ENCODE assay signal across 24 cellular contexts in genomic region chr3:178785961-178786360, GRCh38.
"Had no signal": no experiment of that assay in that cellular context is flagged by ENCODE, and none has a peak within 500 bp of the region (broad histone marks: within the 10 kb centered on the region; RNA-seq: fewer than 3 reads in every experiment).

No MANE protein-coding gene starts in this region.

- H3K27ac ChIP-seq: ascending aorta, breast epithelium, colonic mucosa, dorsolateral prefrontal cortex, esophagus squamous epithelium, spleen, upper lobe of left lung, WERI-Rb-1 had no signal

- H3K9me3 ChIP-seq: colonic mucosa, esophagus squamous epithelium, upper lobe of left lung had no signal

- H3K4me3 ChIP-seq: ascending aorta, breast epithelium, colonic mucosa, dorsolateral prefrontal cortex, esophagus squamous epithelium, lung, spleen, upper lobe of left lung had no signal

- H3K27ac Mint-ChIP-seq: activated naive CD4-positive, alpha-beta T cell treated with anti-CD3 and anti-CD28 coated beads, Interleukin-2, amount 50 U/mL, for 72 hours; activated T-helper 17 cell treated with anti-CD3 and anti-CD28 coated beads, Interleukin-2, amount 50 U/mL, for 72 hours; effector memory CD8-positive, alpha-beta T cell; mesothelial cell of epicardium; naive thymus-derived CD8-positive, alpha-beta T cell; T-cell; T-helper 2 cell treated with Interferon-gamma antibody and Interleukin-4, amounts not matched to agents 5 μg/mL and 100 μg/mL, for 36 hours had no signal

- H3K27me3 Mint-ChIP-seq: effector memory CD8-positive, alpha-beta T cell had no signal

- H3K4me1 ChIP-seq: ascending aorta, breast epithelium, colonic mucosa, esophagus squamous epithelium, spleen, upper lobe of left lung had no signal

- H3K36me3 ChIP-seq: ascending aorta, breast epithelium, colonic mucosa, esophagus squamous epithelium, spleen, upper lobe of left lung, WERI-Rb-1 had no signal

- H3K36me3 Mint-ChIP-seq: T-cell had no signal

- H3K4me1 Mint-ChIP-seq: activated T-helper 17 cell treated with anti-CD3 and anti-CD28 coated beads, Interleukin-2, amount 50 U/mL, for 72 hours; mesothelial cell of epicardium; naive thymus-derived CD8-positive, alpha-beta T cell; T-cell had no signal

- FAIRE-seq: endothelial cell of umbilical vein had no signal

- H3K4me3 Mint-ChIP-seq: activated T-helper 17 cell treated with anti-CD3 and anti-CD28 coated beads, Interleukin-2, amount 50 U/mL, for 72 hours; effector memory CD8-positive, alpha-beta T cell; mesothelial cell of epicardium; naive thymus-derived CD8-positive, alpha-beta T cell; T-cell; T-helper 2 cell treated with Interferon-gamma antibody and Interleukin-4, amounts not matched to agents 5 μg/mL and 100 μg/mL, for 36 hours had no signal

- ATAC-seq: activated naive CD4-positive, alpha-beta T cell treated with anti-CD3 and anti-CD28 coated beads, Interleukin-2, amount 50 U/mL, for 72 hours; activated T-helper 17 cell treated with anti-CD3 and anti-CD28 coated beads, Interleukin-2, amount 50 U/mL, for 72 hours; effector memory CD8-positive, alpha-beta T cell; left lobe of liver; naive thymus-derived CD8-positive, alpha-beta T cell; T-cell had no signal

- H3K9me3 Mint-ChIP-seq: T-helper 2 cell treated with Interferon-gamma antibody and Interleukin-4, amounts not matched to agents 5 μg/mL and 100 μg/mL, for 36 hours had no signal

- DNase-seq: activated CD4-positive, alpha-beta T cell treated with anti-CD3 and anti-CD28 coated beads, Interleukin-2, amount 50 U/mL, for 1 hour; activated CD4-positive, CD25-positive, alpha-beta regulatory T cell treated with anti-CD3 and anti-CD28 coated beads, Interleukin-2, amount 50 U/mL, for 72 hours; activated T-cell treated with anti-CD3 and anti-CD28 coated beads, Interleukin-2, amount 50 U/mL, for 1 hour; colonic mucosa; dorsolateral prefrontal cortex; effector memory CD8-positive, alpha-beta T cell; esophagus squamous epithelium; kidney; naive thymus-derived CD8-positive, alpha-beta T cell; spleen; stimulated activated CD4-positive, alpha-beta T cell treated with anti-CD3 and anti-CD28 coated beads, Interleukin-4, amount 100 ng/mL, for 1 hour; stimulated activated naive CD4-positive, alpha-beta T cell treated with Interleukin-2 at 50 U/mL for 16 hours; T-cell; upper lobe of left lung; WERI-Rb-1 had no signal

- H3K27me3 ChIP-seq: ascending aorta, breast epithelium, colonic mucosa, dorsolateral prefrontal cortex, esophagus squamous epithelium, spleen, upper lobe of left lung had no signal
